In genomic region chr15:69093614-69094013, GRCh38 we compare ENCODE assay signal across 1 cellular context.
TF ChIP-seq lines count a peak whose summit lies in the region.

No MANE protein-coding gene starts in this region.

TF ChIP-seq in HCT116, 20 proteins besides CTCF, POLR2A, EP300 and RAD21 (continued from another document):
- no peak for TF ChIP-seq REST (IDR thresholded peaks at IDR 0.05; ENCODE audit: low read depth)
- no peak for TF ChIP-seq ELF1 (IDR thresholded peaks at IDR 0.05; ENCODE audit: borderline replicate concordance, low read depth)
- TF ChIP-seq CEBPB (IDR thresholded peaks at IDR 0.05; ENCODE audit: low read depth) = no peak
- TF ChIP-seq YY1 (IDR thresholded peaks at IDR 0.05; ENCODE audit: extremely low read depth, insufficient replicate concordance, low read depth, low read length) = no peak
- no peak for TF ChIP-seq EGR1 (IDR thresholded peaks at IDR 0.05; ENCODE audit: low read depth)
- TF ChIP-seq ATF3 (IDR thresholded peaks at IDR 0.05) = no peak
TF ChIP-seq in HCT116: peak in this region for 0.
